In genomic region chr2:86562891-86563649, GRCh38 we compare ENCODE assay signal across 8 cellular contexts. TPM values are rescaled to one million over a fixed set of nuclear protein-coding genes. Genes with fewer than 3 reads are reported as not detected.
DNase-seq lines count a peak whose midpoint lies in the region; ATAC-seq, FAIRE-seq and TF ChIP-seq lines count a peak whose summit lies in the region.

Gene CHMP3 (minus strand): TSS chr2:86563443. CDS start chr2:86563348, 95 bp downstream.

- DNase-seq in NCI-H2107 treated with DMSO at 0.1 percent for 48 hours (lab: John Stamatoyannopoulos, UW; ENCODE audit: unreplicated experiment) (peak; percentile 93), body of pancreas (peak; percentile 97 to 98 (median 97)), iPS DF 19.7 (ENCODE audit: low read depth, low spot score) (peak; percentile 81), sigmoid colon (peak; percentile 99)

- ATAC-seq in GM18520 (IDR thresholded peaks at IDR 0.05; ENCODE audit: unreplicated experiment), result peak; percentile 89
- peak; percentile 78 for ATAC-seq in HG03064 (IDR thresholded peaks at IDR 0.05; ENCODE audit: low read depth, unreplicated experiment)
- ATAC-seq in body of pancreas, result peak; percentile 98

- H3K9me3 ChIP-seq in body of pancreas (no peaks in the 10 kb centered on the region), sigmoid colon (no peaks in the 10 kb centered on the region)

- peak; percentile 75 for FAIRE-seq in TTC549 (lab: Jason Lieb, UNC)

- H3K4me1 ChIP-seq in body of pancreas (peaks cover 50% of the 10 kb centered on the region), sigmoid colon (peaks cover 0 to 24% (median 18%) of the 10 kb centered on the region in 4 donors)

- H3K36me3 ChIP-seq in body of pancreas (replicated peaks in 1 of 2; ENCODE audit: insufficient read depth in 1 of 2, low read depth in 2 of 2) (no peaks in the 10 kb centered on the region), sigmoid colon (no peaks in the 10 kb centered on the region)

- TF ChIP-seq CTCF in 22Rv1 (IDR thresholded peaks at IDR 0.05) (no peak), body of pancreas (IDR thresholded peaks at IDR 0.05) (peak in 1 of 7 experiments; percentile 16), sigmoid colon (IDR thresholded peaks at IDR 0.05) (no peak)

- intact Hi-C loops in body of pancreas (cut with DNase I) (no loop called here), sigmoid colon (cut with DNase I) (loop anchor here (1.0 to 5.0 kb wide), 2 partner anchors 60 to 121 kb away; partner anchors contain the start of genes KDM3A and RNF103)

- TF ChIP-seq POLR2A in body of pancreas (IDR thresholded peaks at IDR 0.05), result peak; percentile 73 to 92 (median 91)
- peak; percentile 63 to 72 for TF ChIP-seq POLR2A in sigmoid colon (IDR thresholded peaks at IDR 0.05)

- no peak for TF ChIP-seq EP300 in sigmoid colon (IDR thresholded peaks at IDR 0.05)

- H3K27ac ChIP-seq in 22Rv1, result peak within 1 kb of the TSS; percentile 94
- H3K27ac ChIP-seq in body of pancreas, result peak within 1 kb of the TSS; percentile 97 to 100 (median 100)
- H3K27ac ChIP-seq in sigmoid colon, result peak within 1 kb of the TSS; percentile 97 to 100 (median 98)

- WGBS in body of pancreas, 2 donors, result 0% methylated on average over 10 to 60 of the region's 60 CpGs
- WGBS in sigmoid colon, 2 donors, result 0% methylated on average over 60 of the region's 60 CpGs

- peak within 1 kb of the TSS; percentile 63 to 88 for H3K4me3 ChIP-seq in body of pancreas
- H3K4me3 ChIP-seq in sigmoid colon, result peak within 1 kb of the TSS; percentile 64 to 94 (median 84)

- H3K27me3 ChIP-seq in body of pancreas (no peaks in the 10 kb centered on the region), sigmoid colon (no peaks in the 10 kb centered on the region)

RNA-seq across cellular contexts. Expression of gene CHMP3, which starts in this region (rescaled TPM):
- total RNA-seq in body of pancreas (10 to 100 TPM; 64.6 to 70.0 TPM), sigmoid colon (100 to 1,000 TPM; 101 to 154 (median 138) TPM)
- polyA plus RNA-seq in sigmoid colon, result 100 to 1,000 TPM; 114 to 176 (median 156) TPM

Comparison
In these comparisons a context has a peak if more than half of its experiments do, and no peak if none do; other contexts are left out.
1. Peak in every context shown above with its lines: DNase-seq, ATAC-seq, H3K4me3 ChIP-seq and H3K27ac ChIP-seq.